In the genomic region with DNA sequence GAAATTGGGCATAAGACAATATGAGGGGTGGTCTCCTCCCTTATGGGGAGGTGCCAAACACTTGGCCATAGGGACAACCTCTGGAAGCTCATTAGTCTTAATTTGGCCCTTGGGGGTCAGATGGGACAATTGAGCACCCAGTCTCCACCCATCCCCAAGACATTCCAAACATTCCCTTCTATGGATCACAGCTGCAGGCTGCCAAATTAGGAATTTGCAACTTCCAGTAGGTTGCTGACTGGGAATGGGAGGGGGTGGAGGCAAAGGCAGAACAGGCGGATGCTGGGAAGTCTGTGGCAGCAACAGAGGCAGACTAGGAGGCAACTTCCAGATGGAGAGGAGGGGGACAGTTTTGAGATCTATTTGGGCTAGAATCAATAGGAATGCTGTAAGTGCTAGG, we compare ENCODE assay signal across 9 cellular contexts. TPM values are rescaled to one million over a fixed set of nuclear protein-coding genes. Genes with fewer than 3 reads are reported as not detected.
A peak's percentile ranks its signal among the peaks of the same experiment; 100 is the strongest.
DNase-seq lines count a peak whose midpoint lies in the region; ATAC-seq and TF ChIP-seq lines count a peak whose summit lies in the region.
"Had no signal": no experiment of that assay in that cellular context is flagged by ENCODE, and none has a peak within 500 bp of the region (broad histone marks: within the 10 kb centered on the region; RNA-seq: fewer than 3 reads in every experiment).

No MANE protein-coding gene starts in this region.

- H3K27me3 ChIP-seq in iPS-20b (ENCODE audit: insufficient read depth, low read length) (no peaks in the 10 kb centered on the region; the same call in 1 of the 2 replicates), tibial artery (no peaks in the 10 kb centered on the region)

- H3K9me3 Mint-ChIP-seq in activated CD4-positive, alpha-beta T cell treated with anti-CD3 and anti-CD28 coated beads, Interleukin-2, amount 10 ng/mL, durations not matched to agents 7 days and 5 days = no peaks in the 10 kb centered on the region
- H3K9me3 Mint-ChIP-seq in activated CD4-positive, alpha-beta T cell treated with anti-CD3 and anti-CD28 coated beads, Interleukin-2, amount 10 ng/mL, durations not matched to agents 24 days and 14 days = no peaks in the 10 kb centered on the region
- H3K9me3 Mint-ChIP-seq: activated T-helper 2 cell treated with anti-CD3 and anti-CD28 coated beads, Interferon-gamma antibody, Interleukin-2, Interleukin-4, amounts not matched to agents 10 μg/mL and 5 μg/mL and 100 μg/mL, durations not matched to agents 14 hours and 24 hours and 36 hours had no signal

- H3K4me1 Mint-ChIP-seq in activated CD4-positive, alpha-beta T cell treated with anti-CD3 and anti-CD28 coated beads, Interleukin-2, amount 10 ng/mL, durations not matched to agents 7 days and 5 days = peaks cover 22% of the 10 kb centered on the region
- H3K4me1 Mint-ChIP-seq in activated CD4-positive, alpha-beta T cell treated with anti-CD3 and anti-CD28 coated beads, Interleukin-2, amount 10 ng/mL, durations not matched to agents 24 days and 14 days = peaks cover 18% of the 10 kb centered on the region

- peak overlapping the region; percentile 18 for H3K4me3 Mint-ChIP-seq in activated CD4-positive, alpha-beta T cell treated with anti-CD3 and anti-CD28 coated beads, Interleukin-2, amount 10 ng/mL, durations not matched to agents 7 days and 5 days
- H3K4me3 Mint-ChIP-seq in activated CD4-positive, alpha-beta T cell treated with anti-CD3 and anti-CD28 coated beads, Interleukin-2, amount 10 ng/mL, durations not matched to agents 24 days and 14 days = no peak overlapping the region

- ATAC-seq in HG02870 (IDR thresholded peaks at IDR 0.05; ENCODE audit: unreplicated experiment) = no peak
- no peak for ATAC-seq in GM21367 (IDR thresholded peaks at IDR 0.05; ENCODE audit: unreplicated experiment)
- no peak for ATAC-seq in GM21723 (IDR thresholded peaks at IDR 0.05; ENCODE audit: unreplicated experiment)

- DNase-seq in activated CD4-positive, alpha-beta T cell treated with anti-CD3 and anti-CD28 coated beads, Interleukin-2, amount 10 ng/mL, durations not matched to agents 7 days and 5 days = no peak
- DNase-seq in activated CD4-positive, alpha-beta T cell treated with anti-CD3 and anti-CD28 coated beads, Interleukin-2, amount 10 ng/mL, durations not matched to agents 24 days and 14 days = no peak
- DNase-seq in amniotic stem cell (lab: John Stamatoyannopoulos, UW) (peak; percentile 11), tibial artery (no peak)

- POLR2A ChIA-PET in activated CD4-positive, alpha-beta T cell treated with anti-CD3 and anti-CD28 coated beads, Interleukin-2, amount 10 ng/mL, durations not matched to agents 7 days and 5 days (lab: Charles Lee) = no interaction called here

- intact Hi-C loops in activated CD4-positive, alpha-beta T cell treated with anti-CD3 and anti-CD28 coated beads, Interleukin-2, amount 10 ng/mL, durations not matched to agents 24 days and 14 days (cut with micrococcal nuclease) = loop anchor here (5.0 kb wide), 1 partner anchor 113 kb away; no protein-coding TSS in a partner anchor
- intact Hi-C loops in tibial artery (cut with DNase I; ENCODE audit: low total_unique reads) = no loop called here

- peak overlapping the region; percentile 54; the same call in 1 of the 2 replicates for H3K4me3 ChIP-seq in iPS-20b (ENCODE audit: low read length)
- no peak overlapping the region for H3K4me3 ChIP-seq in tibial artery

- H3K27ac Mint-ChIP-seq in activated CD4-positive, alpha-beta T cell treated with anti-CD3 and anti-CD28 coated beads, Interleukin-2, amount 10 ng/mL, durations not matched to agents 7 days and 5 days = no peak overlapping the region
- H3K27ac Mint-ChIP-seq in activated CD4-positive, alpha-beta T cell treated with anti-CD3 and anti-CD28 coated beads, Interleukin-2, amount 10 ng/mL, durations not matched to agents 24 days and 14 days = no peak overlapping the region
- H3K27ac Mint-ChIP-seq: activated T-helper 2 cell treated with anti-CD3 and anti-CD28 coated beads, Interferon-gamma antibody, Interleukin-2, Interleukin-4, amounts not matched to agents 10 μg/mL and 5 μg/mL and 100 μg/mL, durations not matched to agents 14 hours and 24 hours and 36 hours had no signal

- peaks cover 23% of the 10 kb centered on the region for H3K36me3 ChIP-seq in iPS-20b (ENCODE audit: insufficient read depth, low read depth, low read length)
- H3K36me3 ChIP-seq in tibial artery = peaks cover 18 to 20% (median 19%) of the 10 kb centered on the region in 3 donors

- H3K4me1 ChIP-seq in iPS-20b (ENCODE audit: insufficient read depth, low read length) (peaks cover 27% of the 10 kb centered on the region; the same call in 1 of the 2 replicates), tibial artery (peaks cover 0 to 46% (median 37%) of the 10 kb centered on the region in 4 donors)

- H3K27me3 Mint-ChIP-seq in activated CD4-positive, alpha-beta T cell treated with anti-CD3 and anti-CD28 coated beads, Interleukin-2, amount 10 ng/mL, durations not matched to agents 7 days and 5 days = no peaks in the 10 kb centered on the region
- peaks cover 11% of the 10 kb centered on the region for H3K27me3 Mint-ChIP-seq in activated CD4-positive, alpha-beta T cell treated with anti-CD3 and anti-CD28 coated beads, Interleukin-2, amount 10 ng/mL, durations not matched to agents 24 days and 14 days

- no peak for TF ChIP-seq CTCF in tibial artery (IDR thresholded peaks at IDR 0.05)

- H3K9me3 ChIP-seq in iPS-20b (ENCODE audit: insufficient read depth, low read depth, low read length) (no peaks in the 10 kb centered on the region), tibial artery (no peaks in the 10 kb centered on the region)

- peak overlapping the region; percentile 93 for H3K27ac ChIP-seq in iPS-20b (ENCODE audit: low read length)
- peak overlapping the region; percentile 89 to 95 for H3K27ac ChIP-seq in tibial artery

- CTCF ChIA-PET in activated CD4-positive, alpha-beta T cell treated with anti-CD3 and anti-CD28 coated beads, Interleukin-2, amount 10 ng/mL, durations not matched to agents 7 days and 5 days (lab: Charles Lee) = interaction anchor here (0.6 to 0.9 kb wide), 3 partner anchors 11 to 57 kb away, joined by 3 read pairs; partner anchors contain the start of gene KCTD6

- peaks cover 6% of the 10 kb centered on the region for H3K36me3 Mint-ChIP-seq in activated CD4-positive, alpha-beta T cell treated with anti-CD3 and anti-CD28 coated beads, Interleukin-2, amount 10 ng/mL, durations not matched to agents 7 days and 5 days (ENCODE audit: low read depth)
- peaks cover 10% of the 10 kb centered on the region for H3K36me3 Mint-ChIP-seq in activated CD4-positive, alpha-beta T cell treated with anti-CD3 and anti-CD28 coated beads, Interleukin-2, amount 10 ng/mL, durations not matched to agents 24 days and 14 days (ENCODE audit: low read depth)

- peak overlapping the region; percentile 67; the same call in 1 of the 2 replicates for H3K9ac ChIP-seq in iPS-20b (ENCODE audit: low read depth, low read length)

RNA-seq across cellular contexts. Expression of gene PDHB, which starts 1.4 kb away (rescaled TPM):
- total RNA-seq in activated CD4-positive, alpha-beta T cell treated with anti-CD3 and anti-CD28 coated beads, Interleukin-2, amount 10 ng/mL, durations not matched to agents 7 days and 5 days = 10 to 100 TPM; 47.6 to 50.6 TPM
- total RNA-seq in activated CD4-positive, alpha-beta T cell treated with anti-CD3 and anti-CD28 coated beads, Interleukin-2, amount 10 ng/mL, durations not matched to agents 24 days and 14 days = 68.0 and 69.3 TPM in 2 replicates

RNA-seq across cellular contexts. Expression of gene KCTD6, which starts 56.9 kb away (rescaled TPM):
- 10 to 100 TPM in 1 of 2 experiments, 1 to 10 TPM in 1; 7.7 to 10.8 TPM for total RNA-seq in activated CD4-positive, alpha-beta T cell treated with anti-CD3 and anti-CD28 coated beads, Interleukin-2, amount 10 ng/mL, durations not matched to agents 7 days and 5 days
- total RNA-seq in activated CD4-positive, alpha-beta T cell treated with anti-CD3 and anti-CD28 coated beads, Interleukin-2, amount 10 ng/mL, durations not matched to agents 24 days and 14 days = 5.8 and 6.3 TPM in 2 replicates
